In the genomic region with DNA sequence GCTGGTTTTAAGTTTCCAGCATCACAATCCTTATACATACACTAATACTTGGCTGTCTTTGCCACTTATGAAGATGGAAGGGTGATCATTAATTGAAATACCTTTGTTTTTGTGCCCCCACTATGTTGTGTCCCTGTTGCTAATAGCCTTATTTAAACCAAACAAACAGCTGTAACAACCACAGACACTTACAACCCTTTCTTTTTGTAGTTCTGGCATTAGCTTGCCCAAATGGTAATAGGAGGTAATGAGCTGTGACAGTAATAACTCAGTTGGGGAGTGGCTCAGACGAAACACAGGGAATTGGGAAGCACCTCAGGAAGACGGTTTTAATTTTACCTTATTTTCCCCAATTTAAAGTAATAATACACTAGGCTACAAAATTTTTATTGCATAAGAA, we compare ENCODE assay signal across 27 cellular contexts.
DNase-seq lines count a peak whose midpoint lies in the region; ATAC-seq and TF ChIP-seq lines count a peak whose summit lies in the region.
"Had no signal": no experiment of that assay in that cellular context is flagged by ENCODE, and none has a peak within 500 bp of the region (broad histone marks: within the 10 kb centered on the region; RNA-seq: fewer than 3 reads in every experiment).

No MANE protein-coding gene starts in this region.

- no peak for ATAC-seq in CD4-positive, CD25-positive, alpha-beta regulatory T cell (ENCODE audit: low read depth in 2 of 2)
- ATAC-seq in HG02870 (IDR thresholded peaks at IDR 0.05; ENCODE audit: unreplicated experiment): no peak
- ATAC-seq: Panc1 had no signal

- no peaks in the 10 kb centered on the region for H3K27me3 Mint-ChIP-seq in CD4-positive, CD25-positive, alpha-beta regulatory T cell
- no peaks in the 10 kb centered on the region for H3K27me3 Mint-ChIP-seq in CD8-positive, alpha-beta memory T cell
- H3K27me3 Mint-ChIP-seq: progenitor cell of endocrine pancreas, type B pancreatic cell had no signal

- no peak overlapping the region for H3K4me3 ChIP-seq in CD4-positive, CD25-positive, alpha-beta regulatory T cell (ENCODE audit: low read depth, low read length)
- H3K4me3 ChIP-seq in CD8-positive, alpha-beta memory T cell (ENCODE audit: low read length): no peak overlapping the region
- H3K4me3 ChIP-seq in tibial nerve: no peak overlapping the region
- H3K4me3 ChIP-seq in colonic mucosa: no peak overlapping the region
- H3K4me3 ChIP-seq: lung had no signal

- H3K4me1 ChIP-seq in CD4-positive, CD25-positive, alpha-beta regulatory T cell (ENCODE audit: control insufficient read depth, insufficient read depth, low read length, poor library complexity, severe bottlenecking): peaks cover 49% of the 10 kb centered on the region
- H3K4me1 ChIP-seq in CD8-positive, alpha-beta memory T cell (ENCODE audit: insufficient read depth, low read length): peaks cover 74% of the 10 kb centered on the region
- peaks cover 0 to 46% (median 24%) of the 10 kb centered on the region in 4 donors for H3K4me1 ChIP-seq in tibial nerve
- peaks cover 3% of the 10 kb centered on the region for H3K4me1 ChIP-seq in colonic mucosa

- no peak for TF ChIP-seq POLR2A in tibial nerve (IDR thresholded peaks at IDR 0.05)

- H3K9me3 Mint-ChIP-seq in CD4-positive, CD25-positive, alpha-beta regulatory T cell: no peaks in the 10 kb centered on the region
- H3K9me3 Mint-ChIP-seq in CD8-positive, alpha-beta memory T cell: no peaks in the 10 kb centered on the region
- H3K9me3 Mint-ChIP-seq: activated T-cell treated with anti-CD3 and anti-CD28 coated beads, Interleukin-2, amount 50 U/mL, for 4 hours; CD14-positive monocyte had no signal

- no peak overlapping the region for H3K27ac ChIP-seq in CD4-positive, CD25-positive, alpha-beta regulatory T cell (ENCODE audit: insufficient read depth, low read length, poor library complexity, severe bottlenecking)
- H3K27ac ChIP-seq in CD8-positive, alpha-beta memory T cell (ENCODE audit: low read depth, low read length): no peak overlapping the region
- no peak overlapping the region for H3K27ac ChIP-seq in tibial nerve
- H3K27ac ChIP-seq in colonic mucosa: no peak overlapping the region
- H3K27ac ChIP-seq: neutrophil had no signal

- intact Hi-C loops in colonic mucosa (cut with DNase I): loop anchor here (5.0 kb wide), 1 partner anchor 83 kb away; a partner anchor contains a TSS

- H3K36me3 Mint-ChIP-seq in CD4-positive, CD25-positive, alpha-beta regulatory T cell: peaks cover 34% of the 10 kb centered on the region
- H3K36me3 Mint-ChIP-seq in CD8-positive, alpha-beta memory T cell: peaks cover 10 to 42% (median 15%) of the 10 kb centered on the region in 3 donors

- no peak overlapping the region for H3K4me3 Mint-ChIP-seq in CD4-positive, CD25-positive, alpha-beta regulatory T cell
- peak overlapping the region in 1 of 7 donors; percentile 33 for H3K4me3 Mint-ChIP-seq in CD8-positive, alpha-beta memory T cell
- H3K4me3 Mint-ChIP-seq: activated T-cell treated with anti-CD3 and anti-CD28 coated beads, Interleukin-2, amount 50 U/mL, for 4 hours; CD14-positive monocyte had no signal

- no peak for TF ChIP-seq EP300 in tibial nerve (IDR thresholded peaks at IDR 0.05)

- peaks cover 55 to 82% (median 71%) of the 10 kb centered on the region in 4 donors for H3K4me1 Mint-ChIP-seq in CD4-positive, CD25-positive, alpha-beta regulatory T cell
- peaks cover 86 to 97% (median 93%) of the 10 kb centered on the region in 3 donors for H3K4me1 Mint-ChIP-seq in CD8-positive, alpha-beta memory T cell

- CTCF ChIA-PET in CD8-positive, alpha-beta memory T cell (lab: Charles Lee): no interaction called here

- POLR2A ChIA-PET in CD8-positive, alpha-beta memory T cell (lab: Charles Lee): no interaction called here

- no peaks in the 10 kb centered on the region for H3K27me3 ChIP-seq in CD4-positive, CD25-positive, alpha-beta regulatory T cell (ENCODE audit: control insufficient read depth, insufficient read depth, low read length)
- no peaks in the 10 kb centered on the region for H3K27me3 ChIP-seq in CD8-positive, alpha-beta memory T cell (ENCODE audit: insufficient read depth, low read length, poor library complexity, severe bottlenecking)
- H3K27me3 ChIP-seq in tibial nerve: no peaks in the 10 kb centered on the region
- no peaks in the 10 kb centered on the region for H3K27me3 ChIP-seq in colonic mucosa
- H3K27me3 ChIP-seq: neutrophil had no signal

- no peak for TF ChIP-seq CTCF in tibial nerve (IDR thresholded peaks at IDR 0.05)
- TF ChIP-seq CTCF in colonic mucosa (IDR thresholded peaks at IDR 0.05): no peak

- H3K36me3 ChIP-seq in CD4-positive, CD25-positive, alpha-beta regulatory T cell (ENCODE audit: control insufficient read depth, insufficient read depth, low read length): peaks cover 9% of the 10 kb centered on the region
- H3K36me3 ChIP-seq in CD8-positive, alpha-beta memory T cell (ENCODE audit: insufficient read depth, low read length): no peaks in the 10 kb centered on the region
- no peaks in the 10 kb centered on the region for H3K36me3 ChIP-seq in tibial nerve
- peaks cover 3% of the 10 kb centered on the region for H3K36me3 ChIP-seq in colonic mucosa
- H3K36me3 ChIP-seq: neutrophil had no signal

- 78 to 87% methylated on average over 2 of the region's 2 CpGs for WGBS in tibial nerve, 2 donors

- H3K9me3 ChIP-seq in CD4-positive, CD25-positive, alpha-beta regulatory T cell (ENCODE audit: control insufficient read depth in 2 of 2, low read length in 2 of 2): no peaks in the 10 kb centered on the region
- H3K9me3 ChIP-seq in CD8-positive, alpha-beta memory T cell (ENCODE audit: low read length): no peaks in the 10 kb centered on the region
- no peaks in the 10 kb centered on the region for H3K9me3 ChIP-seq in tibial nerve
- H3K9me3 ChIP-seq in colonic mucosa: no peaks in the 10 kb centered on the region
- H3K9me3 ChIP-seq: neutrophil had no signal

- H3K9ac ChIP-seq in colonic mucosa (ENCODE audit: low read depth in 2 of 2, low read length in 2 of 2): no peak overlapping the region

- DNase-seq in CD4-positive, CD25-positive, alpha-beta regulatory T cell: no peak
- no peak for DNase-seq in CD8-positive, alpha-beta memory T cell
- DNase-seq in NCI-H446 treated with DMSO at 0.1 percent for 48 hours (lab: John Stamatoyannopoulos, UW): peak; percentile 42
- peak; percentile 12 for DNase-seq in kidney tubule cell (ENCODE audit: low spot score)
- no peak for DNase-seq in tibial nerve (ENCODE audit: low spot score in 2 of 2)
- no peak for DNase-seq in activated T-cell treated with anti-CD3 and anti-CD28 coated beads, Interleukin-2, amount 50 U/mL, for 1 hour
- DNase-seq in colonic mucosa: no peak
- DNase-seq: activated naive CD4-positive, alpha-beta T cell treated with anti-CD3 and anti-CD28 coated beads, Interleukin-2, amount 50 U/mL, for 16 hours; activated T-cell treated with anti-CD3 and anti-CD28 coated beads, Interleukin-2, amount 50 U/mL, for 4 hours; aorta; caudate nucleus; dermis blood vessel endothelial cell; GF-D8; KBM-7; MM.1S; NCI-H1436 treated with DMSO at 0.1 percent for 48 hours; NCI-H2227 treated with DMSO at 0.1 percent for 48 hours; NK-92 treated with Interleukin-12 subunit alpha and Interleukin-12 subunit beta, amount 100 ng/mL, for 24 hours; SIG-M5; SW 1271 had no signal

- H3K27ac Mint-ChIP-seq in CD4-positive, CD25-positive, alpha-beta regulatory T cell: peak overlapping the region in 2 of 3 donors; percentile 76 to 84
- H3K27ac Mint-ChIP-seq in CD8-positive, alpha-beta memory T cell: peak overlapping the region in 7 of 8 donors; percentile 25 to 83 (median 62)
- H3K27ac Mint-ChIP-seq: CD14-positive monocyte, progenitor cell of endocrine pancreas had no signal

Comparison
In these comparisons a context has a peak if more than half of its experiments do, and no peak if none do; other contexts are left out.
1. DNase-seq: peak in NCI-H446 treated with DMSO at 0.1 percent for 48 hours (single experiment) and kidney tubule cell (single experiment); none in CD4-positive, CD25-positive, alpha-beta regulatory T cell (0 of 3), CD8-positive, alpha-beta memory T cell (0 of 5), tibial nerve (0 of 2), activated T-cell treated with anti-CD3 and anti-CD28 coated beads, Interleukin-2, amount 50 U/mL, for 1 hour (single experiment) and colonic mucosa (single experiment).